ENCODE assay signal across 27 cellular contexts in genomic region chr16:761580-761979, GRCh38. TPM values are rescaled to one million over a fixed set of nuclear protein-coding genes. Genes with fewer than 3 reads are reported as not detected.
"Had no signal": no experiment of that assay in that cellular context is flagged by ENCODE, and none has a peak within 500 bp of the region (broad histone marks: within the 10 kb centered on the region; RNA-seq: fewer than 3 reads in every experiment).

No MANE protein-coding gene starts in this region.

- H3K4me1 ChIP-seq: breast epithelium had no signal

- H3K4me1 Mint-ChIP-seq: activated CD4-positive, alpha-beta T cell treated with anti-CD3 and anti-CD28 coated beads, Interleukin-2, amount 10 ng/mL, durations not matched to agents 24 days and 14 days; activated naive CD4-positive, alpha-beta T cell treated with anti-CD3 and anti-CD28 coated beads, Interleukin-2, amount 50 U/mL, for 24 hours; activated T-helper 17 cell treated with anti-CD3 and anti-CD28 coated beads, Interleukin-2, amount 50 U/mL, for 72 hours; stimulated activated memory B cell treated with anti-CD40 and anti-IgM and Interleukin-4, amounts not matched to agents 10 μg/mL and 1 μg/mL and 100 μg/mL, for 72 hours had no signal

- H3K9me3 Mint-ChIP-seq: activated CD4-positive, alpha-beta T cell treated with anti-CD3 and anti-CD28 coated beads, Interleukin-2, amount 10 ng/mL, durations not matched to agents 24 days and 14 days; activated naive CD4-positive, alpha-beta T cell treated with anti-CD3 and anti-CD28 coated beads, Interleukin-2, amount 50 U/mL, for 24 hours; activated T-helper 17 cell treated with anti-CD3 and anti-CD28 coated beads, Interleukin-2, amount 50 U/mL, for 72 hours; stimulated activated naive CD8-positive, alpha-beta T cell treated with anti-CD3 and anti-CD28 coated beads, Interleukin-15, amount 100 ng/mL, for 72 hours; T-helper 1 cell treated with Interleukin-12 subunit alpha and Interleukin-12 subunit beta and Interleukin-4 antibody, amounts not matched to agents 30 μg/mL and 1 μg/mL, for 36 hours had no signal

- H3K4me3 ChIP-seq: breast epithelium, heart left ventricle, ovary, smooth muscle cell had no signal

- H3K27ac Mint-ChIP-seq: activated CD4-positive, alpha-beta memory T cell treated with anti-CD3 and anti-CD28 coated beads for 36 hours; activated CD4-positive, alpha-beta T cell treated with anti-CD3 and anti-CD28 coated beads, Interleukin-2, amount 10 ng/mL, durations not matched to agents 24 days and 14 days; activated T-cell treated with anti-CD3 and anti-CD28 coated beads, Interleukin-2, amount 50 U/mL, for 24 hours; activated T-helper 17 cell treated with anti-CD3 and anti-CD28 coated beads, Interleukin-2, amount 50 U/mL, for 72 hours; naive B cell; nephron progenitor cell; progenitor cell of endocrine pancreas; stimulated activated memory B cell treated with anti-CD40 and anti-IgM and Interleukin-4, amounts not matched to agents 10 μg/mL and 1 μg/mL and 100 μg/mL, for 72 hours; stimulated activated naive CD8-positive, alpha-beta T cell treated with anti-CD3 and anti-CD28 coated beads, Interleukin-15, amount 100 ng/mL, for 72 hours; T-helper 1 cell treated with Interleukin-12 subunit alpha and Interleukin-12 subunit beta and Interleukin-4 antibody, amounts not matched to agents 30 μg/mL and 1 μg/mL, for 36 hours had no signal

- H3K27me3 Mint-ChIP-seq: activated naive CD4-positive, alpha-beta T cell treated with anti-CD3 and anti-CD28 coated beads, Interleukin-2, amount 50 U/mL, for 24 hours had no signal

- H3K27me3 ChIP-seq: ovary had no signal

- H3K27ac ChIP-seq: breast epithelium, heart left ventricle, ovary had no signal

- H3K9me3 ChIP-seq: breast epithelium, heart left ventricle had no signal

- ATAC-seq: activated T-helper 17 cell treated with anti-CD3 and anti-CD28 coated beads, Interleukin-2, amount 50 U/mL, for 72 hours; heart left ventricle; left lobe of liver; stimulated activated memory B cell treated with anti-CD40 and anti-IgM and Interleukin-4, amounts not matched to agents 10 μg/mL and 1 μg/mL and 100 μg/mL, for 72 hours; stimulated activated naive CD8-positive, alpha-beta T cell treated with anti-CD3 and anti-CD28 coated beads, Interleukin-15, amount 100 ng/mL, for 72 hours had no signal

- H3K36me3 ChIP-seq: breast epithelium, heart left ventricle, ovary had no signal

- H3K36me3 Mint-ChIP-seq: activated CD4-positive, alpha-beta memory T cell treated with anti-CD3 and anti-CD28 coated beads for 36 hours; activated naive CD4-positive, alpha-beta T cell treated with anti-CD3 and anti-CD28 coated beads, Interleukin-2, amount 50 U/mL, for 24 hours; naive B cell; stimulated activated memory B cell treated with anti-CD40 and anti-IgM and Interleukin-4, amounts not matched to agents 10 μg/mL and 1 μg/mL and 100 μg/mL, for 72 hours had no signal

- H3K4me3 Mint-ChIP-seq: activated CD4-positive, alpha-beta memory T cell treated with anti-CD3 and anti-CD28 coated beads for 36 hours; activated CD4-positive, alpha-beta T cell treated with anti-CD3 and anti-CD28 coated beads, Interleukin-2, amount 10 ng/mL, durations not matched to agents 24 days and 14 days; activated naive CD4-positive, alpha-beta T cell treated with anti-CD3 and anti-CD28 coated beads, Interleukin-2, amount 50 U/mL, for 24 hours; activated T-cell treated with anti-CD3 and anti-CD28 coated beads, Interleukin-2, amount 50 U/mL, for 24 hours; activated T-helper 17 cell treated with anti-CD3 and anti-CD28 coated beads, Interleukin-2, amount 50 U/mL, for 72 hours; naive B cell; nephron progenitor cell; stimulated activated memory B cell treated with anti-CD40 and anti-IgM and Interleukin-4, amounts not matched to agents 10 μg/mL and 1 μg/mL and 100 μg/mL, for 72 hours; stimulated activated naive CD8-positive, alpha-beta T cell treated with anti-CD3 and anti-CD28 coated beads, Interleukin-15, amount 100 ng/mL, for 72 hours; T-helper 1 cell treated with Interleukin-12 subunit alpha and Interleukin-12 subunit beta and Interleukin-4 antibody, amounts not matched to agents 30 μg/mL and 1 μg/mL, for 36 hours had no signal

- H3K4me2 ChIP-seq: smooth muscle cell had no signal

- DNase-seq: activated CD4-positive, alpha-beta memory T cell treated with anti-CD3 and anti-CD28 coated beads for 36 hours; activated CD4-positive, alpha-beta T cell treated with anti-CD3 and anti-CD28 coated beads, Interleukin-2, amount 10 ng/mL, durations not matched to agents 24 days and 14 days; activated CD4-positive, CD25-positive, alpha-beta regulatory T cell treated with anti-CD3 and anti-CD28 coated beads, Interleukin-2, amount 50 U/mL, for 72 hours; activated CD8-positive, alpha-beta memory T cell treated with anti-CD3 and anti-CD28 coated beads, Interleukin-2, amount 50 U/mL, for 48 hours; activated T-cell treated with anti-CD3 and anti-CD28 coated beads, Interleukin-2, amount 50 U/mL, for 24 hours; central memory CD4-positive, alpha-beta T cell; naive B cell; nephron progenitor cell; ovary; retina; stimulated activated CD4-positive, alpha-beta T cell treated with anti-CD3 and anti-CD28 coated beads, Interleukin-1b, Interleukin-23, amount 100 ng/mL, for 48 hours; stimulated activated CD4-positive, alpha-beta T cell treated with anti-CD3 and anti-CD28 coated beads, Interleukin-4, amount 100 ng/mL, for 4 hours; stimulated activated CD8-positive, alpha-beta memory T cell treated with anti-CD3 and anti-CD28 coated beads, Interleukin-4, amount 100 ng/mL, for 48 hours; stimulated activated naive CD8-positive, alpha-beta T cell treated with anti-CD3 and anti-CD28 coated beads, Interleukin-15, amount 100 ng/mL, for 72 hours; T-helper 9 cell had no signal

- FAIRE-seq: endothelial cell of umbilical vein had no signal

RNA-seq across cellular contexts. Expression of gene MSLN, which starts 1.0 kb away (rescaled TPM):
- total RNA-seq: activated CD4-positive, alpha-beta memory T cell treated with anti-CD3 and anti-CD28 coated beads for 36 hours; activated CD4-positive, alpha-beta T cell treated with anti-CD3 and anti-CD28 coated beads, Interleukin-2, amount 10 ng/mL, durations not matched to agents 24 days and 14 days; activated CD8-positive, alpha-beta memory T cell treated with anti-CD3 and anti-CD28 coated beads for 36 hours; activated T-helper 17 cell treated with anti-CD3 and anti-CD28 coated beads, Interleukin-2, amount 50 U/mL, for 72 hours; endothelial cell of umbilical vein; fibroblast of lung had no signal
- polyA plus RNA-seq: endothelial cell of umbilical vein, fibroblast of lung, heart left ventricle had no signal
